ENCODE assay signal across 26 cellular contexts in genomic region chr2:141125432-141125831, GRCh38.
"Had no signal": no experiment of that assay in that cellular context is flagged by ENCODE, and none has a peak within 500 bp of the region (broad histone marks: within the 10 kb centered on the region; RNA-seq: fewer than 3 reads in every experiment).

No MANE protein-coding gene starts in this region.

- H3K4me2 ChIP-seq: neural progenitor cell had no signal

- ATAC-seq: left cardiac atrium; left lobe of liver; natural killer cell; psoas muscle; right lobe of liver; stimulated activated naive B cell treated with anti-CD40 and anti-IgM and Interleukin-4, amounts not matched to agents 10 μg/mL and 1 μg/mL and 100 μg/mL, for 72 hours; stimulated activated naive CD8-positive, alpha-beta T cell treated with anti-CD3 and anti-CD28 coated beads, Interleukin-15, Interleukin-2, amounts not matched to agents 100 U/mL and 50 U/mL, for 24 hours; upper lobe of right lung had no signal

- H3K4me1 ChIP-seq: heart left ventricle, neural progenitor cell, parathyroid adenoma, psoas muscle, right lobe of liver, stomach, tibial artery, upper lobe of right lung had no signal

- H3K79me2 ChIP-seq: parathyroid adenoma had no signal

- H3K27ac ChIP-seq: heart left ventricle, neural progenitor cell, neutrophil, parathyroid adenoma, psoas muscle, right lobe of liver, stomach, thoracic aorta, tibial artery, upper lobe of right lung had no signal

- H3K9me3 ChIP-seq: neutrophil, psoas muscle, right lobe of liver, stomach, thoracic aorta, tibial artery, upper lobe of right lung had no signal

- H3K4me3 ChIP-seq: heart left ventricle, lung, neural progenitor cell, psoas muscle, right lobe of liver, stomach, thoracic aorta, tibial artery, upper lobe of right lung had no signal

- H3K27me3 ChIP-seq: heart left ventricle, neural progenitor cell, neutrophil, right lobe of liver, stomach, tibial artery, upper lobe of right lung had no signal

- H2AFZ ChIP-seq: neural progenitor cell, parathyroid adenoma had no signal

- H3K36me3 ChIP-seq: heart left ventricle, neural progenitor cell, neutrophil, right lobe of liver, stomach, thoracic aorta, tibial artery, upper lobe of right lung had no signal

- DNase-seq: heart left ventricle; kidney glomerular epithelial cell; left cardiac atrium; mesendoderm; naive B cell; natural killer cell; nephron progenitor cell; occipital lobe; psoas muscle; right lobe of liver; stimulated activated CD4-positive, alpha-beta T cell treated with anti-CD3 and anti-CD28 coated beads, Interleukin-12 subunit alpha, Interleukin-12 subunit beta, amount 100 ng/mL, for 4 hours; stimulated activated CD4-positive, alpha-beta T cell treated with anti-CD3 and anti-CD28 coated beads, Interleukin-15, amount 100 ng/mL, for 24 hours; stimulated activated CD4-positive, alpha-beta T cell treated with anti-CD3 and anti-CD28 coated beads, Interleukin-2, amount 100 ng/mL, for 24 hours; stimulated activated CD4-positive, alpha-beta T cell treated with anti-CD3 and anti-CD28 coated beads, Interleukin-4, amount 100 ng/mL, for 1 hour; stimulated activated naive B cell treated with anti-CD40 and anti-IgM and Interleukin-4, amounts not matched to agents 10 μg/mL and 1 μg/mL and 100 μg/mL, for 72 hours; stimulated activated naive CD8-positive, alpha-beta T cell treated with anti-CD3 and anti-CD28 coated beads, Interleukin-15, Interleukin-2, amounts not matched to agents 100 U/mL and 50 U/mL, for 24 hours; stomach; tibial artery; trophoblast cell; upper lobe of right lung had no signal
